8 cellular contexts compared by ENCODE assay signal in genomic region chr6:137165375-137166246, GRCh38. TPM values are rescaled to one million over a fixed set of nuclear protein-coding genes. Genes with fewer than 3 reads are reported as not detected.
DNase-seq lines count a peak whose midpoint lies in the region; ATAC-seq and TF ChIP-seq lines count a peak whose summit lies in the region.

No MANE protein-coding gene starts in this region.

- POLR2A ChIA-PET in SK-N-SH (lab: Yijun Ruan, JAX) = interaction anchor here (1.1 kb wide), 1 partner anchor 243 kb away, joined by 4 read pairs; the partner anchor contains the start of gene SLC35D3

- H3K27me3 Mint-ChIP-seq in Calu3 (ENCODE audit: unreplicated experiment) (peaks cover 13% of the 10 kb centered on the region), endodermal cell (ENCODE audit: insufficient read depth) (peaks cover 3% of the 10 kb centered on the region)

- H3K4me2 ChIP-seq in SK-N-SH = no peak overlapping the region

- H3K4me3 Mint-ChIP-seq in Calu3 (ENCODE audit: low read depth, unreplicated experiment) (no peak overlapping the region), endodermal cell (no peak overlapping the region)

- BruUV-seq in Calu3 (replicated peaks; lab: Mats Ljungman, UMichigan) = no TSS peak

- H3K36me3 Mint-ChIP-seq in Calu3 (ENCODE audit: insufficient read depth, unreplicated experiment) (no peaks in the 10 kb centered on the region), endodermal cell (ENCODE audit: low read depth) (peaks cover 10% of the 10 kb centered on the region)

- intact Hi-C loops in Calu3 (cut with micrococcal nuclease; ENCODE audit: unreplicated experiment) = no loop called here

- no peaks in the 10 kb centered on the region for H3K9me2 ChIP-seq in SK-N-SH

- peak; percentile 10 for TF ChIP-seq CTCF in Calu3 (IDR thresholded peaks at IDR 0.05; ENCODE audit: unreplicated experiment)
- peak; percentile 47 for TF ChIP-seq CTCF in SK-N-SH (IDR thresholded peaks at IDR 0.05)
- TF ChIP-seq CTCF in endodermal cell (conservative IDR thresholded peaks at IDR 0.05) = peak; percentile 11

- WGBS in SK-N-SH (ENCODE audit: low lambda C conversion rate) = 43% methylated on average over 9 of the region's 9 CpGs
- WGBS in endodermal cell (ENCODE audit: insufficient coverage in 1 of 2, insufficient read length in 1 of 2), 2 experiments = 93 to 94% methylated on average over 6 to 9 of the region's 9 CpGs

- H3F3A ChIP-seq in SK-N-SH (replicated peaks; ENCODE audit: insufficient read depth) = no peaks in the 10 kb centered on the region

- CTCF ChIA-PET in Calu3 (lab: Charles Lee) (interaction anchor here (1.0 to 1.4 kb wide), 2 partner anchors 68 to 71 kb away, joined by 3 to 10 read pairs; no protein-coding TSS in a partner anchor), SK-N-SH (lab: Yijun Ruan, JAX) (interaction anchor here (0.7 to 2.1 kb wide), 6 partner anchors 11 to 521 kb away, joined by 3 to 17 read pairs (median 3); no protein-coding TSS in a partner anchor)

- no peaks in the 10 kb centered on the region for H4K20me1 ChIP-seq in SK-N-SH (ENCODE audit: insufficient read depth)

- H3K4me1 Mint-ChIP-seq in Calu3 (ENCODE audit: low read depth, unreplicated experiment) = peaks cover 9% of the 10 kb centered on the region
- no peaks in the 10 kb centered on the region for H3K4me1 Mint-ChIP-seq in endodermal cell

- no peak overlapping the region for H3K4me3 ChIP-seq in SK-N-SH (ENCODE audit: low read depth in 2 of 2, low read length in 1 of 2)
- H3K4me3 ChIP-seq in endodermal cell (ENCODE audit: low read length) = no peak overlapping the region
- H3K4me3 ChIP-seq in MG63 = no peak overlapping the region

- H2AFZ ChIP-seq in SK-N-SH (ENCODE audit: low read depth) = no peak overlapping the region

- H3K4me1 ChIP-seq in SK-N-SH (ENCODE audit: control insufficient read depth in 1 of 2, insufficient read depth in 2 of 2, low read depth in 1 of 2, low read length in 1 of 2) (no peaks in the 10 kb centered on the region), endodermal cell (ENCODE audit: control insufficient read depth, insufficient read depth, low read length) (no peaks in the 10 kb centered on the region)

- DNase-seq in Calu3 (peak; percentile 9), SK-N-SH (peak; percentile 17), endodermal cell (no peak), dedifferentiated amniotic fluid mesenchymal stem cell (ENCODE audit: extremely low spot score) (no peak), T1000 (lab: John Stamatoyannopoulos, UW) (no peak), MG63 (no peak)

- no peaks in the 10 kb centered on the region for H3K27me3 ChIP-seq in SK-N-SH (ENCODE audit: insufficient read depth)
- no peaks in the 10 kb centered on the region for H3K27me3 ChIP-seq in endodermal cell (ENCODE audit: control insufficient read depth, insufficient read depth, low read length, poor library complexity, severe bottlenecking)
- H3K27me3 ChIP-seq in MG63 = no peaks in the 10 kb centered on the region

- no peak for TF ChIP-seq EP300 in SK-N-SH (IDR thresholded peaks at IDR 0.05; ENCODE audit: borderline replicate concordance in 1 of 2, low read depth in 1 of 2, low read length in 1 of 2)

- H3K27ac Mint-ChIP-seq in Calu3 (ENCODE audit: unreplicated experiment) (no peak overlapping the region), endodermal cell (no peak overlapping the region)

- peak; percentile 64 for TF ChIP-seq RAD21 in SK-N-SH (IDR thresholded peaks at IDR 0.05; ENCODE audit: low read length)

- H3K27ac ChIP-seq in SK-N-SH (ENCODE audit: low read depth in 2 of 2, low read length in 1 of 2) (no peak overlapping the region), endodermal cell (ENCODE audit: low read depth, low read length) (no peak overlapping the region)

- ATAC-seq in GM18907 (IDR thresholded peaks at IDR 0.05; ENCODE audit: unreplicated experiment) (peak; percentile 74), HG03135 (IDR thresholded peaks at IDR 0.05; ENCODE audit: unreplicated experiment) (peak; percentile 54)

- H3K36me3 ChIP-seq in SK-N-SH (replicated peaks in 1 of 2; ENCODE audit: control insufficient read depth in 1 of 2, insufficient read depth in 2 of 2, low read length in 1 of 2) (no peaks in the 10 kb centered on the region), endodermal cell (ENCODE audit: control insufficient read depth, insufficient read depth, low read length) (no peaks in the 10 kb centered on the region), MG63 (no peaks in the 10 kb centered on the region)

- H3K9me3 Mint-ChIP-seq in Calu3 (ENCODE audit: low read depth, unreplicated experiment) = peaks cover 4% of the 10 kb centered on the region
- peaks cover 92% of the 10 kb centered on the region for H3K9me3 Mint-ChIP-seq in endodermal cell

- H3K79me2 ChIP-seq in SK-N-SH (ENCODE audit: insufficient read depth) = no peaks in the 10 kb centered on the region

- H3K9ac ChIP-seq in SK-N-SH (no peak overlapping the region), endodermal cell (ENCODE audit: extremely low read depth, low read length, poor library complexity, severe bottlenecking) (no peak overlapping the region)

- no peaks in the 10 kb centered on the region for H3K9me3 ChIP-seq in SK-N-SH
- peaks cover 55% of the 10 kb centered on the region for H3K9me3 ChIP-seq in endodermal cell (ENCODE audit: control insufficient read depth, low read length)
- peaks cover 12% of the 10 kb centered on the region; the same call in 1 of the 2 replicates for H3K9me3 ChIP-seq in MG63

TF ChIP-seq in SK-N-SH, 30 proteins besides CTCF, POLR2A, EP300 and RAD21:
- TF ChIP-seq SMC3 (IDR thresholded peaks at IDR 0.05; ENCODE audit: low read depth, low read length) (peak; percentile 45), POLR2AphosphoS5 (IDR thresholded peaks at IDR 0.05; ENCODE audit: low read depth, low read length) (no peak)

RNA-seq across cellular contexts. Expression of gene IL22RA2, which starts 7.8 kb away (rescaled TPM):
- total RNA-seq in Calu3 (2022) (not detected in 2 replicates), endodermal cell (not detected)
- not detected in 2 replicates for polyA plus RNA-seq in SK-N-SH (2012; rRNA removed)
- polyA plus RNA-seq in SK-N-SH (2012; cell fraction: cytosol; rRNA removed) = not detected in 2 replicates
- polyA plus RNA-seq in SK-N-SH (2012; cell fraction: nucleus; rRNA removed) = not detected in 2 replicates
- not detected for polyA plus RNA-seq in endodermal cell (2013, experiment 1 of 2)
- polyA plus RNA-seq in endodermal cell (2013, experiment 2 of 2) = not detected
- total RNA-seq in MG63 (2014; rRNA removed; shearing (Covaris generic); ENCODE audit: low replicate concordance) = not detected in 2 replicates

RNA-seq across cellular contexts. Expression of gene IFNGR1, which starts 53.6 kb away (rescaled TPM):
- total RNA-seq in Calu3 (2022) = 22.6 and 26.4 TPM in 2 replicates
- polyA plus RNA-seq in SK-N-SH (2012; rRNA removed) = 11.5 and 16.7 TPM in 2 replicates
- polyA plus RNA-seq in SK-N-SH (2012; cell fraction: cytosol; rRNA removed) = 18.5 and 18.7 TPM in 2 replicates
- 4.7 and 14.5 TPM in 2 replicates for polyA plus RNA-seq in SK-N-SH (2012; cell fraction: nucleus; rRNA removed)
- 10 to 100 TPM; 23.7 to 30.2 TPM for total RNA-seq in endodermal cell
- polyA plus RNA-seq in endodermal cell (2013, experiment 1 of 2) = 38.7 TPM
- polyA plus RNA-seq in endodermal cell (2013, experiment 2 of 2) = 34.8 TPM
- total RNA-seq in MG63 (2014; rRNA removed; shearing (Covaris generic); ENCODE audit: low replicate concordance) = 53.9 and 76.7 TPM in 2 replicates

Comparison
In these comparisons a context has a peak if more than half of its experiments do, and no peak if none do; other contexts are left out.
1. DNase-seq: peak in Calu3 (single experiment) and SK-N-SH (single experiment); none in endodermal cell (single experiment), dedifferentiated amniotic fluid mesenchymal stem cell (single experiment), T1000 (single experiment) and MG63 (single experiment).
2. Peak in every context shown above with its lines, with median percentiles within 50 percentile points of each other: CTCF ChIP-seq.